29 cellular contexts compared by ENCODE assay signal in genomic region chr16:55175389-55175788, GRCh38.
"Had no signal": no experiment of that assay in that cellular context is flagged by ENCODE, and none has a peak within 500 bp of the region (broad histone marks: within the 10 kb centered on the region; RNA-seq: fewer than 3 reads in every experiment).

No MANE protein-coding gene starts in this region.

- H3K27me3 ChIP-seq: adrenal gland, body of pancreas, cardiac muscle cell, colonic mucosa had no signal

- DNase-seq: activated CD4-positive, alpha-beta memory T cell treated with anti-CD3 and anti-CD28 coated beads for 36 hours; activated CD4-positive, alpha-beta T cell treated with anti-CD3 and anti-CD28 coated beads for 36 hours; activated CD4-positive, alpha-beta T cell treated with anti-CD3 and anti-CD28 coated beads, Interleukin-2, amount 10 ng/mL, durations not matched to agents 24 days and 14 days; activated CD4-positive, CD25-positive, alpha-beta regulatory T cell; activated CD4-positive, CD25-positive, alpha-beta regulatory T cell treated with anti-CD3 and anti-CD28 coated beads, Interleukin-2, amount 50 U/mL, for 72 hours; activated CD8-positive, alpha-beta memory T cell treated with anti-CD3 and anti-CD28 coated beads, Interleukin-2, amount 10 ng/mL, durations not matched to agents 7 days and 5 days; activated CD8-positive, alpha-beta memory T cell treated with anti-CD3 and anti-CD28 coated beads, Interleukin-2, amount 50 U/mL, for 4 hours; activated CD8-positive, alpha-beta T cell treated with anti-CD3 and anti-CD28 coated beads, Interleukin-2, amount 10 ng/mL, durations not matched to agents 7 days and 5 days; activated effector memory CD4-positive, alpha-beta T cell treated with anti-CD3 and anti-CD28 coated beads, Interleukin-2, amount 50 U/mL, for 16 hours; activated naive CD4-positive, alpha-beta T cell treated with anti-CD3 and anti-CD28 coated beads for 36 hours; activated naive CD8-positive, alpha-beta T cell treated with anti-CD3 and anti-CD28 coated beads for 36 hours; activated naive CD8-positive, alpha-beta T cell treated with anti-CD3 and anti-CD28 coated beads, Interleukin-2, amount 50 U/mL, for 24 hours; activated T-cell treated with anti-CD3 and anti-CD28 coated beads, Interleukin-2, amount 50 U/mL, for 1 hour; activated T-cell treated with anti-CD3 and anti-CD28 coated beads, Interleukin-2, amount 50 U/mL, for 48 hours; adrenal gland; amygdala; aorta; body of pancreas; central memory CD4-positive, alpha-beta T cell; cerebellar nuclear complex; colonic mucosa; effector memory CD4-positive, alpha-beta T cell; endodermal cell; foreskin fibroblast; head of caudate nucleus; T-helper 2 cell had no signal

- H3K27ac ChIP-seq: adrenal gland, body of pancreas, cardiac muscle cell, colonic mucosa had no signal

- H3K9me3 ChIP-seq: adrenal gland, body of pancreas, colonic mucosa had no signal

- ATAC-seq: activated CD4-positive, alpha-beta T cell treated with anti-CD3 and anti-CD28 coated beads for 36 hours; activated CD8-positive, alpha-beta memory T cell treated with anti-CD3 and anti-CD28 coated beads, Interleukin-2, amount 10 ng/mL, durations not matched to agents 7 days and 5 days; activated CD8-positive, alpha-beta T cell treated with anti-CD3 and anti-CD28 coated beads, Interleukin-2, amount 10 ng/mL, durations not matched to agents 7 days and 5 days; activated naive CD8-positive, alpha-beta T cell treated with anti-CD3 and anti-CD28 coated beads, Interleukin-2, amount 50 U/mL, for 24 hours; body of pancreas; esophagus mucosa had no signal

- H3K4me3 ChIP-seq: adrenal gland, body of pancreas, cardiac muscle cell, colonic mucosa had no signal

- H3K36me3 ChIP-seq: adrenal gland, cardiac muscle cell, colonic mucosa had no signal

- H3K4me1 ChIP-seq: adrenal gland, body of pancreas, colonic mucosa had no signal

- FAIRE-seq: frontal cortex had no signal
